Comparison of ENCODE assay signal across 34 cellular contexts in genomic region chr2:180406687-180407086, GRCh38.
"Had no signal": no experiment of that assay in that cellular context is flagged by ENCODE, and none has a peak within 500 bp of the region (broad histone marks: within the 10 kb centered on the region; RNA-seq: fewer than 3 reads in every experiment).

No MANE protein-coding gene starts in this region.

- H3K27ac ChIP-seq: adrenal gland, body of pancreas, esophagus muscularis mucosa, foreskin keratinocyte, gastrocnemius medialis, heart left ventricle had no signal

- H3K4me3 ChIP-seq: adrenal gland, body of pancreas, esophagus muscularis mucosa, gastrocnemius medialis, heart left ventricle had no signal

- ATAC-seq: activated naive CD8-positive, alpha-beta T cell treated with anti-CD3 and anti-CD28 coated beads, Interleukin-2, amount 50 U/mL, for 24 hours; activated T-cell treated with anti-CD3 and anti-CD28 coated beads, Interleukin-2, amount 50 U/mL, for 4 hours; activated T-helper 17 cell treated with anti-CD3 and anti-CD28 coated beads, Interleukin-2, amount 50 U/mL, for 72 hours; body of pancreas; effector memory CD8-positive, alpha-beta T cell; foreskin keratinocyte; gastrocnemius medialis; heart left ventricle; T-cell; T-helper 17 cell had no signal

- FAIRE-seq: colon had no signal

- DNase-seq: activated CD4-positive, alpha-beta memory T cell treated with anti-CD3 and anti-CD28 coated beads, Interleukin-2, amount 10 ng/mL, durations not matched to agents 7 days and 5 days; activated CD4-positive, alpha-beta T cell treated with anti-CD3 and anti-CD28 coated beads for 1 hour; activated CD4-positive, alpha-beta T cell treated with anti-CD3 and anti-CD28 coated beads for 4 hours; activated CD4-positive, alpha-beta T cell treated with anti-CD3 and anti-CD28 coated beads, Interleukin-2, amount 10 ng/mL, durations not matched to agents 7 days and 5 days; activated CD4-positive, alpha-beta T cell treated with anti-CD3 and anti-CD28 coated beads, Interleukin-2, amount 50 U/mL, for 4 hours; activated CD4-positive, CD25-positive, alpha-beta regulatory T cell; activated CD8-positive, alpha-beta memory T cell treated with anti-CD3 and anti-CD28 coated beads, Interleukin-2, amount 50 U/mL, for 48 hours; activated effector memory CD4-positive, alpha-beta T cell treated with Interleukin-2 at 50 U/mL for 16 hours; activated gamma-delta T cell treated with Interleukin-2 at 50 U/mL for 16 hours; activated naive CD4-positive, alpha-beta T cell treated with Interleukin-2 at 50 U/mL for 16 hours; activated naive CD8-positive, alpha-beta T cell treated with anti-CD3 and anti-CD28 coated beads for 36 hours; activated naive CD8-positive, alpha-beta T cell treated with anti-CD3 and anti-CD28 coated beads, Interleukin-2, amount 50 U/mL, for 24 hours; activated T-cell treated with anti-CD3 and anti-CD28 coated beads for 4 hours; activated T-cell treated with anti-CD3 and anti-CD28 coated beads, Interleukin-2, amount 50 U/mL, for 4 hours; adrenal gland; amygdala; aorta; body of pancreas; caudate nucleus; cortex of kidney; dermis blood vessel endothelial cell; effector CD4-positive, alpha-beta T cell; effector memory CD8-positive, alpha-beta T cell; erythroblast; foreskin keratinocyte; gastrocnemius medialis; glutamatergic neuron; heart left ventricle; T-cell; T-helper 17 cell; T1000 had no signal

- H3K4me1 ChIP-seq: adrenal gland, body of pancreas, foreskin keratinocyte, gastrocnemius medialis, heart left ventricle had no signal

- H3K9me3 ChIP-seq: adrenal gland, body of pancreas, esophagus muscularis mucosa, gastrocnemius medialis had no signal

- H3K36me3 ChIP-seq: adrenal gland, esophagus muscularis mucosa, gastrocnemius medialis, heart left ventricle had no signal

- H3K27me3 ChIP-seq: adrenal gland, body of pancreas, esophagus muscularis mucosa, foreskin keratinocyte, gastrocnemius medialis, heart left ventricle had no signal
